ENCODE assay signal across 10 cellular contexts in genomic region chr12:122726056-122726558, GRCh38. TPM values are rescaled to one million over a fixed set of nuclear protein-coding genes. Genes with fewer than 3 reads are reported as not detected.
DNase-seq lines count a peak whose midpoint lies in the region; ATAC-seq and TF ChIP-seq lines count a peak whose summit lies in the region.
"Had no signal": no experiment of that assay in that cellular context is flagged by ENCODE, and none has a peak within 500 bp of the region (broad histone marks: within the 10 kb centered on the region; RNA-seq: fewer than 3 reads in every experiment).

No MANE protein-coding gene starts in this region.

- peak overlapping the region; percentile 18 for H3K27ac Mint-ChIP-seq in activated CD8-positive, alpha-beta T cell treated with anti-CD3 and anti-CD28 coated beads for 36 hours
- no peak overlapping the region for H3K27ac Mint-ChIP-seq in glutamatergic neuron (ENCODE audit: unreplicated experiment)

- intact Hi-C loops in activated CD8-positive, alpha-beta T cell treated with anti-CD3 and anti-CD28 coated beads for 36 hours (cut with micrococcal nuclease), result no loop called here

- peaks cover 45% of the 10 kb centered on the region for H3K4me1 Mint-ChIP-seq in activated CD8-positive, alpha-beta T cell treated with anti-CD3 and anti-CD28 coated beads for 36 hours (ENCODE audit: low read depth)
- H3K4me1 Mint-ChIP-seq in glutamatergic neuron (ENCODE audit: low read depth, unreplicated experiment), result no peaks in the 10 kb centered on the region

- CTCF ChIA-PET in activated CD8-positive, alpha-beta T cell treated with anti-CD3 and anti-CD28 coated beads for 36 hours (lab: Charles Lee), result interaction anchor here (1.2 kb wide), 1 partner anchor 27 kb away, joined by 3 read pairs; no protein-coding TSS in a partner anchor

- peak; percentile 12 for ATAC-seq in activated CD8-positive, alpha-beta T cell treated with anti-CD3 and anti-CD28 coated beads for 36 hours

- H3K4me3 Mint-ChIP-seq in activated CD8-positive, alpha-beta T cell treated with anti-CD3 and anti-CD28 coated beads for 36 hours, result no peak overlapping the region
- no peak overlapping the region for H3K4me3 Mint-ChIP-seq in glutamatergic neuron (ENCODE audit: unreplicated experiment)

- peaks cover 2% of the 10 kb centered on the region for H3K27me3 Mint-ChIP-seq in activated CD8-positive, alpha-beta T cell treated with anti-CD3 and anti-CD28 coated beads for 36 hours
- no peaks in the 10 kb centered on the region for H3K27me3 Mint-ChIP-seq in glutamatergic neuron (ENCODE audit: unreplicated experiment)

- no peak overlapping the region for H3K4me3 ChIP-seq in foreskin fibroblast (ENCODE audit: low read depth in 1 of 2, low read length in 2 of 2)
- H3K4me3 ChIP-seq: lung had no signal

- no peaks in the 10 kb centered on the region for H3K9me3 Mint-ChIP-seq in activated CD8-positive, alpha-beta T cell treated with anti-CD3 and anti-CD28 coated beads for 36 hours
- H3K9me3 Mint-ChIP-seq in glutamatergic neuron (ENCODE audit: unreplicated experiment), result no peaks in the 10 kb centered on the region

- POLR2A ChIA-PET in activated CD8-positive, alpha-beta T cell treated with anti-CD3 and anti-CD28 coated beads for 36 hours (lab: Charles Lee), result interaction anchor here (0.8 kb wide), 1 partner anchor 199 kb away, joined by 3 read pairs; the partner anchor contains the start of gene KNTC1

- TF ChIP-seq CTCF in activated CD8-positive, alpha-beta T cell treated with anti-CD3 and anti-CD28 coated beads for 36 hours (IDR thresholded peaks at IDR 0.05), result no peak
- TF ChIP-seq CTCF in glutamatergic neuron (IDR thresholded peaks at IDR 0.05; ENCODE audit: partially characterized antibody, unreplicated experiment) (no peak), foreskin fibroblast (IDR thresholded peaks at IDR 0.05; ENCODE audit: low read depth, low read length) (no peak)

- DNase-seq in ELF-1 (ENCODE audit: low read depth, low spot score) (peak; percentile 25), HT1080 (ENCODE audit: low read depth) (peak; percentile 65), kidney tubule cell (ENCODE audit: low spot score) (peak; percentile 89), glutamatergic neuron (no peak), foreskin fibroblast (no peak), activated gamma-delta T cell (lab: John Stamatoyannopoulos, UW) (no peak), SK-N-DZ (ENCODE audit: low spot score) (no peak)
- peak; percentile 25 for DNase-seq in activated CD8-positive, alpha-beta T cell treated with anti-CD3 and anti-CD28 coated beads for 36 hours

- no peaks in the 10 kb centered on the region for H3K36me3 Mint-ChIP-seq in activated CD8-positive, alpha-beta T cell treated with anti-CD3 and anti-CD28 coated beads for 36 hours (ENCODE audit: low read depth)
- H3K36me3 Mint-ChIP-seq in glutamatergic neuron (ENCODE audit: unreplicated experiment), result no peaks in the 10 kb centered on the region
- H3K36me3 Mint-ChIP-seq: IgD-negative memory B cell had no signal

RNA-seq across cellular contexts. Expression of gene HCAR1, which starts 4.5 kb away (rescaled TPM):
- total RNA-seq in HT1080 (2014; rRNA removed; shearing (Covaris generic)), result 0.02 TPM in 1 of 2 replicates, not detected in the other
- polyA plus RNA-seq in HT1080 (2015; cell fraction: cytosol; rRNA removed), result 0.03 and 0.08 TPM in 2 replicates
- 0.04 and 0.05 TPM in 2 replicates for polyA plus RNA-seq in HT1080 (2015; cell fraction: nucleus; rRNA removed)
- under 1 TPM; 0.18 to 0.25 TPM for total RNA-seq in activated CD8-positive, alpha-beta T cell treated with anti-CD3 and anti-CD28 coated beads for 36 hours
- not detected for total RNA-seq in glutamatergic neuron (ENCODE audit: unreplicated experiment)
- 0.07 TPM in 1 of 2 replicates, not detected in the other for polyA plus RNA-seq in SK-N-DZ (2014; cell fraction: cytosol; rRNA removed)
- polyA plus RNA-seq in SK-N-DZ (2014; cell fraction: nucleus; rRNA removed), result not detected in 2 replicates
- polyA plus RNA-seq: IgD-negative memory B cell had no signal

RNA-seq across cellular contexts. Expression of gene HCAR3, which starts 9.5 kb away (rescaled TPM):
- total RNA-seq in HT1080 (2014; rRNA removed; shearing (Covaris generic)), result not detected in 2 replicates
- not detected in 2 replicates for polyA plus RNA-seq in HT1080 (2015; cell fraction: cytosol; rRNA removed)
- polyA plus RNA-seq in HT1080 (2015; cell fraction: nucleus; rRNA removed), result not detected in 2 replicates
- total RNA-seq in activated CD8-positive, alpha-beta T cell treated with anti-CD3 and anti-CD28 coated beads for 36 hours, result not detected
- total RNA-seq in glutamatergic neuron (ENCODE audit: unreplicated experiment), result not detected
- polyA plus RNA-seq in SK-N-DZ (2014; cell fraction: cytosol; rRNA removed), result not detected in 2 replicates
- not detected in 2 replicates for polyA plus RNA-seq in SK-N-DZ (2014; cell fraction: nucleus; rRNA removed)
- polyA plus RNA-seq: IgD-negative memory B cell had no signal

RNA-seq across cellular contexts. Expression of gene HCAR2, which starts 22.9 kb away (rescaled TPM):
- total RNA-seq in HT1080 (2014; rRNA removed; shearing (Covaris generic)), result not detected in 2 replicates
- polyA plus RNA-seq in HT1080 (2015; cell fraction: cytosol; rRNA removed), result not detected in 2 replicates
- polyA plus RNA-seq in HT1080 (2015; cell fraction: nucleus; rRNA removed), result not detected in 2 replicates
- total RNA-seq in activated CD8-positive, alpha-beta T cell treated with anti-CD3 and anti-CD28 coated beads for 36 hours, result not detected
- not detected for total RNA-seq in glutamatergic neuron (ENCODE audit: unreplicated experiment)
- polyA plus RNA-seq in SK-N-DZ (2014; cell fraction: cytosol; rRNA removed), result not detected in 2 replicates
- not detected in 2 replicates for polyA plus RNA-seq in SK-N-DZ (2014; cell fraction: nucleus; rRNA removed)
- polyA plus RNA-seq: IgD-negative memory B cell had no signal

RNA-seq across cellular contexts. Expression of gene DENR, which starts 26.5 kb away (rescaled TPM):
- 55.3 and 56.4 TPM in 2 replicates for total RNA-seq in HT1080 (2014; rRNA removed; shearing (Covaris generic))
- polyA plus RNA-seq in HT1080 (2015; cell fraction: cytosol; rRNA removed), result 66.4 and 75.6 TPM in 2 replicates
- 41.3 and 42.5 TPM in 2 replicates for polyA plus RNA-seq in HT1080 (2015; cell fraction: nucleus; rRNA removed)
- total RNA-seq in activated CD8-positive, alpha-beta T cell treated with anti-CD3 and anti-CD28 coated beads for 36 hours, result 10 to 100 TPM; 56.3 to 57.2 TPM
- 42.7 TPM for total RNA-seq in glutamatergic neuron (ENCODE audit: unreplicated experiment)
- polyA plus RNA-seq in SK-N-DZ (2014; cell fraction: cytosol; rRNA removed), result 62.0 and 65.0 TPM in 2 replicates
- 21.3 and 23.8 TPM in 2 replicates for polyA plus RNA-seq in SK-N-DZ (2014; cell fraction: nucleus; rRNA removed)

RNA-seq across cellular contexts. Expression of gene CCDC62, which starts 48.3 kb away (rescaled TPM):
- 0.13 and 0.40 TPM in 2 replicates for total RNA-seq in HT1080 (2014; rRNA removed; shearing (Covaris generic))
- 0.03 and 0.06 TPM in 2 replicates for polyA plus RNA-seq in HT1080 (2015; cell fraction: cytosol; rRNA removed)
- polyA plus RNA-seq in HT1080 (2015; cell fraction: nucleus; rRNA removed), result 0.24 and 0.26 TPM in 2 replicates
- under 1 TPM; 0.45 to 0.61 TPM for total RNA-seq in activated CD8-positive, alpha-beta T cell treated with anti-CD3 and anti-CD28 coated beads for 36 hours
- 0.78 TPM for total RNA-seq in glutamatergic neuron (ENCODE audit: unreplicated experiment)
- polyA plus RNA-seq in SK-N-DZ (2014; cell fraction: cytosol; rRNA removed), result 0.41 and 0.47 TPM in 2 replicates
- polyA plus RNA-seq in SK-N-DZ (2014; cell fraction: nucleus; rRNA removed), result 0.93 and 1.4 TPM in 2 replicates

Comparison
In these comparisons a context has a peak if more than half of its experiments do, and no peak if none do; other contexts are left out.
1. DNase-seq: peak in ELF-1 (single experiment), HT1080 (single experiment), activated CD8-positive, alpha-beta T cell treated with anti-CD3 and anti-CD28 coated beads for 36 hours (single experiment) and kidney tubule cell (single experiment); none in glutamatergic neuron (single experiment), foreskin fibroblast (0 of 2), activated gamma-delta T cell (single experiment) and SK-N-DZ (single experiment).